1 cellular context compared by ENCODE assay signal in the genomic region with DNA sequence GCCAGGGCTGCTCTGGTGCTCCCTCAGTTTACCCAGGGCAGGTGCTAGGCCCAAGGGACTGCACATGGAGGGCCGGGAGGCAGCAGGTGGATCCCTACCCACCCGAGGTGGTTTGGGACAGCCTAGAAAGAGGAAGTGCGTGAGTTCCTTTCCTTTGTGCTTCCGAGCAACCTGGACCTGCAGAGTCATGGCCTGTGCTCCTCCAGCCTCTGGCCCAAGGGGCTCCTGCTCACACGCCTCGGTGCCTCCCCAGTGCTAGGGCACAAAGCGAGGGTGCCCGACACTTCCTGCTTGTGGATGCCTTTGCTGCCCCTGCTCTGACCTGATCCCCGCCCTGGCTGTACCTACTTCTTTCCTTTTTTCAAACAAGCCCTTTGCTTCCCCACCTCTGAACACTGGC.
TF ChIP-seq lines count a peak whose summit lies in the region.

No MANE protein-coding gene starts in this region.

TF ChIP-seq in K562, 482 proteins besides CTCF, POLR2A, EP300 and RAD21 (continued from another document):
- TF ChIP-seq, protein P1, sequence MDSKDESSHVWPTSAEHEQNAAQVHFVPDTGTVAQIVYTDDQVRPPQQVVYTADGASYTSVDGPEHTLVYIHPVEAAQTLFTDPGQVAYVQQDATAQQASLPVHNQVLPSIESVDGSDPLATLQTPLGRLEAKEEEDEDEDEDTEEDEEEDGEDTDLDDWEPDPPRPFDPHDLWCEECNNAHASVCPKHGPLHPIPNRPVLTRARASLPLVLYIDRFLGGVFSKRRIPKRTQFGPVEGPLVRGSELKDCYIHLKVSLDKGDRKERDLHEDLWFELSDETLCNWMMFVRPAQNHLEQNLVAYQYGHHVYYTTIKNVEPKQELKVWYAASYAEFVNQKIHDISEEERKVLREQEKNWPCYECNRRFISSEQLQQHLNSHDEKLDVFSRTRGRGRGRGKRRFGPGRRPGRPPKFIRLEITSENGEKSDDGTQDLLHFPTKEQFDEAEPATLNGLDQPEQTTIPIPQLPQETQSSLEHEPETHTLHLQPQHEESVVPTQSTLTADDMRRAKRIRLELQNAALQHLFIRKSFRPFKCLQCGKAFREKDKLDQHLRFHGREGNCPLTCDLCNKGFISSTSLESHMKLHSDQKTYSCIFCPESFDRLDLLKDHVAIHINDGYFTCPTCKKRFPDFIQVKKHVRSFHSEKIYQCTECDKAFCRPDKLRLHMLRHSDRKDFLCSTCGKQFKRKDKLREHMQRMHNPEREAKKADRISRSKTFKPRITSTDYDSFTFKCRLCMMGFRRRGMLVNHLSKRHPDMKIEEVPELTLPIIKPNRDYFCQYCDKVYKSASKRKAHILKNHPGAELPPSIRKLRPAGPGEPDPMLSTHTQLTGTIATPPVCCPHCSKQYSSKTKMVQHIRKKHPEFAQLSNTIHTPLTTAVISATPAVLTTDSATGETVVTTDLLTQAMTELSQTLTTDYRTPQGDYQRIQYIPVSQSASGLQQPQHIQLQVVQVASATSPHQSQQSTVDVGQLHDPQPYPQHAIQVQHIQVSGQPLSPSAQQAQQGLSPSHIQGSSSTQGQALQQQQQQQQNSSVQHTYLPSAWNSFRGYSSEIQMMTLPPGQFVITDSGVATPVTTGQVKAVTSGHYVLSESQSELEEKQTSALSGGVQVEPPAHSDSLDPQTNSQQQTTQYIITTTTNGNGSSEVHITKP (IDR thresholded peaks at IDR 0.05; ENCODE audit: partially characterized antibody) = peak; percentile 47
- peak; percentile 67 for TF ChIP-seq NFE2 (IDR thresholded peaks at IDR 0.05; ENCODE audit: low read depth)
TF ChIP-seq in K562: peak in this region for 7.
